15 cellular contexts compared by ENCODE assay signal in the genomic region with DNA sequence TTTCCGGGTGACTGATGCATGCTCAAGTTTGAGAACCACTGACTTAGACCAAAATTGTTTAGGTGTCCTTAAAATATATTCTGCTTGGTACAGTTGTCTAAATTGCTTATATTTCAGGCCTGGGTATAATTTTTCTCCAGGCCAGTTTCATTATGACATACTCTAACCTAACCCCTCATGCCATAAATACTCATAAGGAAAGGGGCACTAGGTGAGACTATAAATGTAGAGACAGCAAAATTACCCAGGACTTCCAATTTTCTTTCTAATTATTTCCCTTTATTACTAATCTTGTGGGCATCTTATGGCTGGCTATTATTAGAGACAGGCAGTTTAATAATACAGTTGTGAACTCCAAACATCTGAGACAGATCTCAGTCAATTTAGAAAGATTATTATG.
DNase-seq lines count a peak whose midpoint lies in the region; ATAC-seq and TF ChIP-seq lines count a peak whose summit lies in the region.
"Had no signal": no experiment of that assay in that cellular context is flagged by ENCODE, and none has a peak within 500 bp of the region (broad histone marks: within the 10 kb centered on the region; RNA-seq: fewer than 3 reads in every experiment).

No MANE protein-coding gene starts in this region.

- DNase-seq in ascending aorta (ENCODE audit: low spot score in 2 of 2) = no peak
- DNase-seq in activated CD4-positive, alpha-beta T cell treated with anti-CD3 and anti-CD28 coated beads, Interleukin-2, amount 50 U/mL, for 48 hours = no peak
- no peak for DNase-seq in SIG-M5 treated with dmso at 0.1 percent for 504 hours (lab: John Stamatoyannopoulos, UW; ENCODE audit: unreplicated experiment)
- DNase-seq in putamen (ENCODE audit: low spot score) = no peak
- DNase-seq: heart left ventricle; left ventricle myocardium superior; NCI-H82; stimulated activated CD4-positive, alpha-beta T cell treated with anti-CD3 and anti-CD28 coated beads, Interleukin-12 subunit alpha, Interleukin-12 subunit beta, amount 100 ng/mL, for 4 hours; upper lobe of right lung had no signal

- no peaks in the 10 kb centered on the region for H3K27me3 ChIP-seq in ascending aorta
- H3K27me3 ChIP-seq: brain microvascular endothelial cell, upper lobe of right lung had no signal

- H3K36me3 ChIP-seq in ascending aorta = no peaks in the 10 kb centered on the region
- H3K36me3 ChIP-seq: brain microvascular endothelial cell, heart left ventricle, upper lobe of right lung had no signal

- H3K4me3 ChIP-seq in ascending aorta = no peak overlapping the region
- H3K4me3 ChIP-seq: heart left ventricle, upper lobe of right lung had no signal

- TF ChIP-seq CTCF in ascending aorta (IDR thresholded peaks at IDR 0.05) = no peak

- no peaks in the 10 kb centered on the region for H3K4me1 ChIP-seq in ascending aorta
- H3K4me1 ChIP-seq: heart left ventricle, upper lobe of right lung had no signal

- intact Hi-C loops in ascending aorta (cut with DNase I) = no loop called here

- no peak overlapping the region for H3K27ac ChIP-seq in ascending aorta
- H3K27ac ChIP-seq: brain microvascular endothelial cell, heart left ventricle, upper lobe of right lung had no signal

- no peak for TF ChIP-seq POLR2A in GM18505 (IDR thresholded peaks at IDR 0.05; ENCODE audit: borderline replicate concordance, extremely low read depth, insufficient read depth, insufficient read length)

- ATAC-seq in GM18505 (IDR thresholded peaks at IDR 0.05; ENCODE audit: unreplicated experiment) (peak; percentile 68), GM19463 (IDR thresholded peaks at IDR 0.05; ENCODE audit: unreplicated experiment) (peak; percentile 59), HG02840 (IDR thresholded peaks at IDR 0.05; ENCODE audit: low FRiP score, unreplicated experiment) (peak; percentile 41), HG03439 (IDR thresholded peaks at IDR 0.05; ENCODE audit: unreplicated experiment) (peak; percentile 79)
- ATAC-seq: heart left ventricle, left ventricle myocardium superior, upper lobe of right lung, WTC11 had no signal

- no peaks in the 10 kb centered on the region for H3K9me3 ChIP-seq in ascending aorta
- H3K9me3 ChIP-seq: upper lobe of right lung had no signal
